3 cellular contexts compared by ENCODE assay signal in genomic region chr3:62300617-62301016, GRCh38.
A peak's percentile ranks its signal among the peaks of the same experiment; 100 is the strongest.
TF ChIP-seq lines count a peak whose summit lies in the region.

No MANE protein-coding gene starts in this region.

TF ChIP-seq in HepG2, 621 proteins besides CTCF, POLR2A, EP300 and RAD21:
- no peak for TF ChIP-seq SALL1 (CRISPR knock-in tag; IDR thresholded peaks at IDR 0.05)
- no peak for TF ChIP-seq SPEN (CRISPR knock-in tag; IDR thresholded peaks at IDR 0.05; ENCODE audit: low read depth)
- TF ChIP-seq RAD51 (IDR thresholded peaks at IDR 0.05; ENCODE audit: borderline replicate concordance): no peak
- TF ChIP-seq MED1 (CRISPR knock-in tag; IDR thresholded peaks at IDR 0.05): no peak
- peak; percentile 79; the same call in 1 of the 2 replicates for TF ChIP-seq CEBPB (IDR thresholded peaks at IDR 0.05; ENCODE audit: borderline replicate concordance, low read depth, low read length)

TF ChIP-seq in IMR-90, 13 proteins besides CTCF, POLR2A, EP300 and RAD21:
- TF ChIP-seq CHD1 (IDR thresholded peaks at IDR 0.05; ENCODE audit: low read depth, low read length) (no peak), CEBPB (IDR thresholded peaks at IDR 0.05; ENCODE audit: low read depth, low read length) (peak; percentile 84)

TF ChIP-seq in K562, 482 proteins besides CTCF, POLR2A, EP300 and RAD21:
- TF ChIP-seq PATZ1 (CRISPR knock-in tag; IDR thresholded peaks at IDR 0.05; ENCODE audit: borderline replicate concordance): no peak
- no peak for TF ChIP-seq CEBPG (CRISPR knock-in tag; IDR thresholded peaks at IDR 0.05)
- TF ChIP-seq CEBPG (tag; conservative IDR thresholded peaks at IDR 0.05 in 1 of 2, IDR thresholded peaks at IDR 0.05 in 1 of 2): peak in 1 of 2 experiments; percentile 39; a peak in 1 of 4 replicates
- TF ChIP-seq ATF6 (CRISPR knock-in tag; IDR thresholded peaks at IDR 0.05): no peak
- no peak for TF ChIP-seq MBD1 (CRISPR knock-in tag; IDR thresholded peaks at IDR 0.05)
- TF ChIP-seq ZNF143 (CRISPR knock-in tag; IDR thresholded peaks at IDR 0.05): no peak
- peak; percentile 36; the same call in 1 of the 2 replicates for TF ChIP-seq CEBPB (tag; IDR thresholded peaks at IDR 0.05)
TF ChIP-seq in K562: peak in this region for 2.
